Comparison of ENCODE assay signal across 13 cellular contexts in genomic region chr13:76425930-76426329, GRCh38.
DNase-seq lines count a peak whose midpoint lies in the region; ATAC-seq and TF ChIP-seq lines count a peak whose summit lies in the region.
"Had no signal": no experiment of that assay in that cellular context is flagged by ENCODE, and none has a peak within 500 bp of the region (broad histone marks: within the 10 kb centered on the region; RNA-seq: fewer than 3 reads in every experiment).

No MANE protein-coding gene starts in this region.

- peaks cover 3% of the 10 kb centered on the region for H3K4me1 Mint-ChIP-seq in chondrocyte (ENCODE audit: low read depth)
- H3K4me1 Mint-ChIP-seq: activated CD4-positive, alpha-beta T cell treated with anti-CD3 and anti-CD28 coated beads for 36 hours had no signal

- 38 to 53% methylated on average over 2 of the region's 2 CpGs for WGBS in testis, 2 donors

- H3K4me3 ChIP-seq in cardiac fibroblast (replicated peaks in 1 of 2; ENCODE audit: low read depth in 2 of 2, low read length in 2 of 2) = no peak overlapping the region
- no peak overlapping the region for H3K4me3 ChIP-seq in lower lobe of right lung
- no peak overlapping the region for H3K4me3 ChIP-seq in testis
- no peak overlapping the region for H3K4me3 ChIP-seq in BE2C (ENCODE audit: low read depth, low read length)

- H3K27ac ChIP-seq in lower lobe of right lung = no peak overlapping the region
- H3K27ac ChIP-seq in testis = no peak overlapping the region
- H3K27ac ChIP-seq: KMS-11 had no signal

- H3K27ac Mint-ChIP-seq in chondrocyte (ENCODE audit: unreplicated experiment) = no peak overlapping the region
- H3K27ac Mint-ChIP-seq: activated CD4-positive, alpha-beta T cell treated with anti-CD3 and anti-CD28 coated beads for 36 hours had no signal

- peaks cover 18% of the 10 kb centered on the region for H3K27me3 Mint-ChIP-seq in chondrocyte (ENCODE audit: low read depth)

- H3K4me1 ChIP-seq in lower lobe of right lung (no peaks in the 10 kb centered on the region), testis (no peaks in the 10 kb centered on the region), BE2C (no peaks in the 10 kb centered on the region)

- intact Hi-C loops in lower lobe of right lung (cut with DNase I) = no loop called here
- intact Hi-C loops in testis (cut with DNase I; ENCODE audit: low total_unique reads) = no loop called here

- no peak overlapping the region for H3K4me3 Mint-ChIP-seq in chondrocyte (ENCODE audit: unreplicated experiment)
- H3K4me3 Mint-ChIP-seq: activated CD4-positive, alpha-beta T cell treated with anti-CD3 and anti-CD28 coated beads for 36 hours had no signal

- H3K9me3 Mint-ChIP-seq in chondrocyte (ENCODE audit: low read depth) = no peaks in the 10 kb centered on the region

- no peaks in the 10 kb centered on the region for H3K36me3 ChIP-seq in lower lobe of right lung
- no peaks in the 10 kb centered on the region for H3K36me3 ChIP-seq in testis (ENCODE audit: low read depth, missing control alignments)
- no peaks in the 10 kb centered on the region for H3K36me3 ChIP-seq in BE2C

- DNase-seq in AG08395 (ENCODE audit: low spot score) (peak; percentile 65), NCI-H1694 (lab: John Stamatoyannopoulos, UW) (peak; percentile 66), cardiac fibroblast (ENCODE audit: low read depth in 2 of 2) (peak; percentile 77 to 93), lower lobe of right lung (no peak), DMS153 (lab: John Stamatoyannopoulos, UW) (no peak), chondrocyte (ENCODE audit: low spot score) (no peak), testis (no peak), BE2C (no peak)
- DNase-seq: ACHN; activated CD4-positive, alpha-beta T cell treated with anti-CD3 and anti-CD28 coated beads for 36 hours; activated effector memory CD4-positive, alpha-beta T cell treated with anti-CD3 and anti-CD28 coated beads, Interleukin-2, amount 50 U/mL, for 16 hours had no signal

- H3K27me3 ChIP-seq in lower lobe of right lung (ENCODE audit: low read depth) = no peaks in the 10 kb centered on the region
- no peaks in the 10 kb centered on the region for H3K27me3 ChIP-seq in testis
- H3K27me3 ChIP-seq in BE2C = no peaks in the 10 kb centered on the region

- no peaks in the 10 kb centered on the region for H3K36me3 Mint-ChIP-seq in chondrocyte (ENCODE audit: low read depth)

- no peak for TF ChIP-seq POLR2A in testis (IDR thresholded peaks at IDR 0.05)

- no peak for TF ChIP-seq CTCF in cardiac fibroblast (IDR thresholded peaks at IDR 0.05; ENCODE audit: low read depth, low read length)
- TF ChIP-seq CTCF in lower lobe of right lung (IDR thresholded peaks at IDR 0.05) = no peak
- no peak for TF ChIP-seq CTCF in chondrocyte (IDR thresholded peaks at IDR 0.05)
- no peak for TF ChIP-seq CTCF in testis (IDR thresholded peaks at IDR 0.05)
- no peak for TF ChIP-seq CTCF in BE2C (IDR thresholded peaks at IDR 0.05; ENCODE audit: low read depth, low read length)

- H3K9me3 ChIP-seq in lower lobe of right lung (no peaks in the 10 kb centered on the region), testis (no peaks in the 10 kb centered on the region), BE2C (no peaks in the 10 kb centered on the region)

- peak; percentile 53 to 66 for ATAC-seq in lower lobe of right lung
- ATAC-seq: activated CD4-positive, alpha-beta T cell treated with anti-CD3 and anti-CD28 coated beads for 36 hours; SK-N-SH treated with all-trans-retinoic acid at 6 μM for 48 hours had no signal

Comparison
In these comparisons a context has a peak if more than half of its experiments do, and no peak if none do; other contexts are left out.
1. DNase-seq: peak in AG08395 (single experiment), NCI-H1694 (single experiment) and cardiac fibroblast (2 of 2); none in lower lobe of right lung (single experiment), DMS153 (single experiment), chondrocyte (single experiment), testis (single experiment) and BE2C (single experiment).